Comparison of ENCODE assay signal across 17 cellular contexts in genomic region chr10:7293378-7293920, GRCh38.
DNase-seq lines count a peak whose midpoint lies in the region; ATAC-seq and TF ChIP-seq lines count a peak whose summit lies in the region.
"Had no signal": no experiment of that assay in that cellular context is flagged by ENCODE, and none has a peak within 500 bp of the region (broad histone marks: within the 10 kb centered on the region; RNA-seq: fewer than 3 reads in every experiment).

No MANE protein-coding gene starts in this region.

- H4K12ac ChIP-seq in trophoblast cell (ENCODE audit: low read depth, low read length): no peak overlapping the region

- H3K79me2 ChIP-seq in DND-41 (ENCODE audit: insufficient read depth, low read length) (peaks cover 100% of the 10 kb centered on the region), trophoblast cell (ENCODE audit: control insufficient read depth, insufficient read depth, low read length, poor library complexity) (peaks cover 1% of the 10 kb centered on the region)

- no peak overlapping the region for H4K8ac ChIP-seq in trophoblast cell (ENCODE audit: low read depth, low read length)

- POLR2A ChIA-PET in activated CD8-positive, alpha-beta T cell treated with anti-CD3 and anti-CD28 coated beads for 36 hours (lab: Charles Lee): interaction anchor here (1.0 kb wide), 1 partner anchor 27 kb away, joined by 3 read pairs; no protein-coding TSS in a partner anchor

- H3K79me1 ChIP-seq in trophoblast cell (ENCODE audit: low read length): no peaks in the 10 kb centered on the region

- H3K4me1 ChIP-seq in DND-41 (ENCODE audit: insufficient read depth, low read length) (no peaks in the 10 kb centered on the region), trophoblast cell (ENCODE audit: control insufficient read depth in 1 of 2, insufficient read depth in 2 of 2, low read length in 2 of 2) (no peaks in the 10 kb centered on the region)

- H2BK12ac ChIP-seq in trophoblast cell (ENCODE audit: low read length): no peak overlapping the region

- peaks cover 86% of the 10 kb centered on the region for H4K20me1 ChIP-seq in DND-41 (ENCODE audit: insufficient read depth, low read length)

- no peaks in the 10 kb centered on the region for H3K27me3 Mint-ChIP-seq in activated naive CD8-positive, alpha-beta T cell
- H3K27me3 Mint-ChIP-seq in activated naive CD8-positive, alpha-beta T cell treated with anti-CD3 and anti-CD28 coated beads, Interleukin-2, amount 50 U/mL, for 24 hours: no peaks in the 10 kb centered on the region
- no peaks in the 10 kb centered on the region for H3K27me3 Mint-ChIP-seq in central memory CD8-positive, alpha-beta T cell
- H3K27me3 Mint-ChIP-seq in stimulated activated naive CD8-positive, alpha-beta T cell treated with anti-CD3 and anti-CD28 coated beads, Interleukin-15, Interleukin-2, amounts not matched to agents 100 ng/mL and 50 ng/mL, for 24 hours: no peaks in the 10 kb centered on the region
- no peaks in the 10 kb centered on the region for H3K27me3 Mint-ChIP-seq in activated CD8-positive, alpha-beta T cell treated with anti-CD3 and anti-CD28 coated beads for 36 hours
- H3K27me3 Mint-ChIP-seq: CD4-positive, CD25-positive, alpha-beta regulatory T cell; IgD-negative memory B cell had no signal

- no CpG with 5 or more reads among the region's 3 CpGs for WGBS in trophoblast cell (ENCODE audit: extremely low coverage, insufficient coverage, insufficient read length)

- no peak overlapping the region for H2BK5ac ChIP-seq in trophoblast cell (ENCODE audit: low read depth, low read length, poor library complexity)

- no peak overlapping the region for H3K14ac ChIP-seq in trophoblast cell (ENCODE audit: low read length)

- no peaks in the 10 kb centered on the region for H3K9me3 Mint-ChIP-seq in activated naive CD8-positive, alpha-beta T cell (ENCODE audit: low read depth)
- H3K9me3 Mint-ChIP-seq in activated naive CD8-positive, alpha-beta T cell treated with anti-CD3 and anti-CD28 coated beads, Interleukin-2, amount 50 U/mL, for 24 hours: no peaks in the 10 kb centered on the region
- no peaks in the 10 kb centered on the region for H3K9me3 Mint-ChIP-seq in central memory CD8-positive, alpha-beta T cell
- no peaks in the 10 kb centered on the region for H3K9me3 Mint-ChIP-seq in stimulated activated naive CD8-positive, alpha-beta T cell treated with anti-CD3 and anti-CD28 coated beads, Interleukin-15, Interleukin-2, amounts not matched to agents 100 ng/mL and 50 ng/mL, for 24 hours
- no peaks in the 10 kb centered on the region for H3K9me3 Mint-ChIP-seq in activated CD8-positive, alpha-beta T cell treated with anti-CD3 and anti-CD28 coated beads for 36 hours
- H3K9me3 Mint-ChIP-seq: CD4-positive, CD25-positive, alpha-beta regulatory T cell; H9; IgD-negative memory B cell had no signal

- ATAC-seq in activated naive CD8-positive, alpha-beta T cell treated with anti-CD3 and anti-CD28 coated beads, Interleukin-2, amount 50 U/mL, for 24 hours: no peak
- peak; percentile 28; the same call in 1 of the 3 replicates for ATAC-seq in DND-41 (ENCODE audit: insufficient read depth, low read depth)
- ATAC-seq in central memory CD8-positive, alpha-beta T cell (replicated peaks; ENCODE audit: extremely low read depth, poor library complexity, severe bottlenecking): no peak
- ATAC-seq in activated CD8-positive, alpha-beta T cell treated with anti-CD3 and anti-CD28 coated beads for 36 hours: no peak

- intact Hi-C loops in activated CD8-positive, alpha-beta T cell treated with anti-CD3 and anti-CD28 coated beads for 36 hours (cut with micrococcal nuclease): no loop called here

- H3K36me3 ChIP-seq in DND-41 (ENCODE audit: insufficient read depth, low read length): peaks cover 29% of the 10 kb centered on the region
- H3K36me3 ChIP-seq in trophoblast cell (ENCODE audit: control insufficient read depth in 1 of 2, insufficient read depth in 2 of 2, low read length in 2 of 2): no peaks in the 10 kb centered on the region

- no peaks in the 10 kb centered on the region for H3K9me3 ChIP-seq in DND-41 (ENCODE audit: insufficient read depth, low read length, severe bottlenecking)
- H3K9me3 ChIP-seq in trophoblast cell (ENCODE audit: insufficient read depth, low read depth, low read length): peaks cover 2% of the 10 kb centered on the region

- no peak overlapping the region for H2AFZ ChIP-seq in DND-41 (ENCODE audit: low read depth, low read length)
- no peak overlapping the region for H2AFZ ChIP-seq in trophoblast cell (ENCODE audit: insufficient read depth, low read length, poor library complexity)

- H3K4me2 ChIP-seq in DND-41 (ENCODE audit: insufficient read depth, low read length) (no peak overlapping the region), trophoblast cell (ENCODE audit: low read length) (no peak overlapping the region)

- no peak for DNase-seq in activated naive CD8-positive, alpha-beta T cell treated with anti-CD3 and anti-CD28 coated beads, Interleukin-2, amount 50 U/mL, for 24 hours
- DNase-seq in DND-41: no peak
- DNase-seq in central memory CD8-positive, alpha-beta T cell (ENCODE audit: low spot score in 2 of 2): no peak
- DNase-seq in trophoblast cell: no peak
- no peak for DNase-seq in activated CD8-positive, alpha-beta T cell treated with anti-CD3 and anti-CD28 coated beads for 36 hours
- DNase-seq: 8988T; AML-193; CD4-positive, CD25-positive, alpha-beta regulatory T cell; DMS153; DMS79 treated with DMSO at 0.1 percent for 48 hours; GDM1; GOT3; H9 had no signal

- no peak overlapping the region for H3K4ac ChIP-seq in trophoblast cell (ENCODE audit: low read depth, low read length)

- TF ChIP-seq CTCF in DND-41 (IDR thresholded peaks at IDR 0.05; ENCODE audit: borderline replicate concordance, extremely low read depth, low read length, poor library complexity, severe bottlenecking): no peak
- TF ChIP-seq CTCF in activated CD8-positive, alpha-beta T cell treated with anti-CD3 and anti-CD28 coated beads for 36 hours (IDR thresholded peaks at IDR 0.05): no peak

- H3K27me3 ChIP-seq in DND-41 (ENCODE audit: insufficient read depth, low read length, poor library complexity) (no peaks in the 10 kb centered on the region), trophoblast cell (ENCODE audit: insufficient read depth, low read length) (no peaks in the 10 kb centered on the region)
- H3K27me3 ChIP-seq: BLaER1 treated with 17β-estradiol and CSF1 and Interleukin-3, amounts not matched to agents 10 nM and 100 nM had no signal

- H3K27ac ChIP-seq in DND-41 (ENCODE audit: low read length): no peak overlapping the region
- no peak overlapping the region for H3K27ac ChIP-seq in trophoblast cell (ENCODE audit: low read depth, low read length)

- CTCF ChIA-PET in activated CD8-positive, alpha-beta T cell treated with anti-CD3 and anti-CD28 coated beads for 36 hours (lab: Charles Lee): interaction anchor here (0.6 to 1.2 kb wide), 2 partner anchors 9 to 373 kb away, joined by 3 read pairs; no protein-coding TSS in a partner anchor

- H3K23ac ChIP-seq in trophoblast cell (ENCODE audit: low read length): no peak overlapping the region

- peaks cover 63% of the 10 kb centered on the region for H3K4me1 Mint-ChIP-seq in activated naive CD8-positive, alpha-beta T cell (ENCODE audit: low read depth)
- peaks cover 77% of the 10 kb centered on the region for H3K4me1 Mint-ChIP-seq in activated naive CD8-positive, alpha-beta T cell treated with anti-CD3 and anti-CD28 coated beads, Interleukin-2, amount 50 U/mL, for 24 hours
- peaks cover 74% of the 10 kb centered on the region for H3K4me1 Mint-ChIP-seq in central memory CD8-positive, alpha-beta T cell
- peaks cover 79% of the 10 kb centered on the region for H3K4me1 Mint-ChIP-seq in stimulated activated naive CD8-positive, alpha-beta T cell treated with anti-CD3 and anti-CD28 coated beads, Interleukin-15, Interleukin-2, amounts not matched to agents 100 ng/mL and 50 ng/mL, for 24 hours (ENCODE audit: low read depth)
- H3K4me1 Mint-ChIP-seq in activated CD8-positive, alpha-beta T cell treated with anti-CD3 and anti-CD28 coated beads for 36 hours (ENCODE audit: low read depth): peaks cover 67% of the 10 kb centered on the region

- no peak overlapping the region for H3K4me3 ChIP-seq in DND-41 (ENCODE audit: low read depth in 1 of 2, low read length in 2 of 2)
- no peak overlapping the region for H3K4me3 ChIP-seq in trophoblast cell (ENCODE audit: low read depth, low read length)
- H3K4me3 ChIP-seq: BLaER1 treated with 17β-estradiol and CSF1 and Interleukin-3, amounts not matched to agents 10 nM and 100 nM had no signal

- no peak overlapping the region for H3K18ac ChIP-seq in trophoblast cell (ENCODE audit: low read length)

- no peak overlapping the region for H2AK5ac ChIP-seq in trophoblast cell (ENCODE audit: low read length)

- H4K91ac ChIP-seq in trophoblast cell (ENCODE audit: low read depth, low read length): no peak overlapping the region

- H3K36me3 Mint-ChIP-seq in activated naive CD8-positive, alpha-beta T cell: peaks cover 3% of the 10 kb centered on the region
- H3K36me3 Mint-ChIP-seq in activated naive CD8-positive, alpha-beta T cell treated with anti-CD3 and anti-CD28 coated beads, Interleukin-2, amount 50 U/mL, for 24 hours (ENCODE audit: low read depth): peaks cover 22% of the 10 kb centered on the region
- H3K36me3 Mint-ChIP-seq in central memory CD8-positive, alpha-beta T cell (ENCODE audit: insufficient read depth): peaks cover 8% of the 10 kb centered on the region
- H3K36me3 Mint-ChIP-seq in stimulated activated naive CD8-positive, alpha-beta T cell treated with anti-CD3 and anti-CD28 coated beads, Interleukin-15, Interleukin-2, amounts not matched to agents 100 ng/mL and 50 ng/mL, for 24 hours (ENCODE audit: low read depth): peaks cover 30% of the 10 kb centered on the region
- peaks cover 18% of the 10 kb centered on the region for H3K36me3 Mint-ChIP-seq in activated CD8-positive, alpha-beta T cell treated with anti-CD3 and anti-CD28 coated beads for 36 hours (ENCODE audit: low read depth)

- no peak overlapping the region for H2BK120ac ChIP-seq in trophoblast cell (ENCODE audit: insufficient read depth, low read length, poor library complexity)

- H3K9ac ChIP-seq in DND-41 (ENCODE audit: low read depth, low read length) (no peak overlapping the region), trophoblast cell (ENCODE audit: low read length) (no peak overlapping the region)
- H3K9ac ChIP-seq: BLaER1 treated with 17β-estradiol and CSF1 and Interleukin-3, amounts not matched to agents 10 nM and 100 nM had no signal

- H3K27ac Mint-ChIP-seq in activated naive CD8-positive, alpha-beta T cell: peak overlapping the region; percentile 85
- H3K27ac Mint-ChIP-seq in activated naive CD8-positive, alpha-beta T cell treated with anti-CD3 and anti-CD28 coated beads, Interleukin-2, amount 50 U/mL, for 24 hours: no peak overlapping the region
- H3K27ac Mint-ChIP-seq in central memory CD8-positive, alpha-beta T cell (ENCODE audit: low read depth): peak overlapping the region; percentile 61
- peak overlapping the region; percentile 27 for H3K27ac Mint-ChIP-seq in stimulated activated naive CD8-positive, alpha-beta T cell treated with anti-CD3 and anti-CD28 coated beads, Interleukin-15, Interleukin-2, amounts not matched to agents 100 ng/mL and 50 ng/mL, for 24 hours
- H3K27ac Mint-ChIP-seq in activated CD8-positive, alpha-beta T cell treated with anti-CD3 and anti-CD28 coated beads for 36 hours: no peak overlapping the region
- H3K27ac Mint-ChIP-seq: IgD-negative memory B cell had no signal

- no peak overlapping the region for H3K4me3 Mint-ChIP-seq in activated naive CD8-positive, alpha-beta T cell
- no peak overlapping the region for H3K4me3 Mint-ChIP-seq in activated naive CD8-positive, alpha-beta T cell treated with anti-CD3 and anti-CD28 coated beads, Interleukin-2, amount 50 U/mL, for 24 hours
- H3K4me3 Mint-ChIP-seq in central memory CD8-positive, alpha-beta T cell: no peak overlapping the region
- no peak overlapping the region for H3K4me3 Mint-ChIP-seq in stimulated activated naive CD8-positive, alpha-beta T cell treated with anti-CD3 and anti-CD28 coated beads, Interleukin-15, Interleukin-2, amounts not matched to agents 100 ng/mL and 50 ng/mL, for 24 hours
- no peak overlapping the region for H3K4me3 Mint-ChIP-seq in activated CD8-positive, alpha-beta T cell treated with anti-CD3 and anti-CD28 coated beads for 36 hours
- H3K4me3 Mint-ChIP-seq: CD4-positive, CD25-positive, alpha-beta regulatory T cell; H9; IgD-negative memory B cell had no signal

Comparison
In these comparisons a context has a peak if more than half of its experiments do, and no peak if none do; other contexts are left out.
1. H3K27ac Mint-ChIP-seq: peak in activated naive CD8-positive, alpha-beta T cell (single experiment), central memory CD8-positive, alpha-beta T cell (single experiment) and stimulated activated naive CD8-positive, alpha-beta T cell treated with anti-CD3 and anti-CD28 coated beads, Interleukin-15, Interleukin-2, amounts not matched to agents 100 ng/mL and 50 ng/mL, for 24 hours (single experiment); none in activated naive CD8-positive, alpha-beta T cell treated with anti-CD3 and anti-CD28 coated beads, Interleukin-2, amount 50 U/mL, for 24 hours (single experiment) and activated CD8-positive, alpha-beta T cell treated with anti-CD3 and anti-CD28 coated beads for 36 hours (single experiment).